In the genomic region with DNA sequence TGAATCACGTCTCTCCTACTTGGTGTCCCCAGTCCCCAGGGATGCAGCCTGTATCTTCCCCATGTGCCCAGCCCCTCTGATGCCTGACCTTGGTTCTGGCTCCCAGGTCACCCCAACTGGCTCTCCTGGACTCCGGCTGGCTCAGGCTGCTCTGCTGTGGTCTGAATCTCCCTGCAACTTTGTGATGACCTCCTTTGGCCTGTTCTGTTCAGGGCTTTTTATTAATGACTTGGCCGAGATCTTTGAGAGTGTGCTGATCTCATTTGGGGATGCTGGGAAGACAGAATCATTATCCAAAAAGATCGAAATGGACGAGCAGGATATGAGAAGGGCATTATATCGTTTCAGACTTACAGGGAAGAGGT, we compare ENCODE assay signal across 16 cellular contexts.
DNase-seq lines count a peak whose midpoint lies in the region; ATAC-seq and TF ChIP-seq lines count a peak whose summit lies in the region.
"Had no signal": no experiment of that assay in that cellular context is flagged by ENCODE, and none has a peak within 500 bp of the region (broad histone marks: within the 10 kb centered on the region; RNA-seq: fewer than 3 reads in every experiment).

No MANE protein-coding gene starts in this region.

- H3K27me3 Mint-ChIP-seq in CD4-positive, CD25-positive, alpha-beta regulatory T cell: no peaks in the 10 kb centered on the region
- H3K27me3 Mint-ChIP-seq in T-helper 17 cell: no peaks in the 10 kb centered on the region
- H3K27me3 Mint-ChIP-seq: naive thymus-derived CD8-positive, alpha-beta T cell had no signal

- H3F3A ChIP-seq in PC-9 (ENCODE audit: insufficient read depth, low read depth): no peaks in the 10 kb centered on the region

- peaks cover 68% of the 10 kb centered on the region for H3K36me3 Mint-ChIP-seq in CD4-positive, CD25-positive, alpha-beta regulatory T cell
- H3K36me3 Mint-ChIP-seq in T-helper 17 cell (ENCODE audit: low read depth): peaks cover 20% of the 10 kb centered on the region

- CTCF ChIA-PET in PC-9 (lab: Charles Lee): no interaction called here

- no peak for TF ChIP-seq EP300 in sigmoid colon (IDR thresholded peaks at IDR 0.05)

- H3K4me3 Mint-ChIP-seq in CD4-positive, CD25-positive, alpha-beta regulatory T cell: peak overlapping the region in 1 of 4 donors; percentile 8
- no peak overlapping the region for H3K4me3 Mint-ChIP-seq in T-helper 17 cell
- H3K4me3 Mint-ChIP-seq: naive thymus-derived CD8-positive, alpha-beta T cell had no signal

- no peak overlapping the region for H2AFZ ChIP-seq in PC-9

- TF ChIP-seq CTCF in adrenal gland (IDR thresholded peaks at IDR 0.05) (no peak), heart right ventricle (IDR thresholded peaks at IDR 0.05) (no peak), sigmoid colon (IDR thresholded peaks at IDR 0.05) (no peak), PC-9 (conservative IDR thresholded peaks at IDR 0.05) (no peak)

- H3K27me3 ChIP-seq in CD4-positive, CD25-positive, alpha-beta regulatory T cell (ENCODE audit: control insufficient read depth, insufficient read depth, low read length): no peaks in the 10 kb centered on the region
- H3K27me3 ChIP-seq in adrenal gland (no peaks in the 10 kb centered on the region), heart right ventricle (no peaks in the 10 kb centered on the region), sigmoid colon (no peaks in the 10 kb centered on the region), PC-9 (ENCODE audit: insufficient read depth, low read depth) (no peaks in the 10 kb centered on the region)

- no peak overlapping the region for H3K4me3 ChIP-seq in CD4-positive, CD25-positive, alpha-beta regulatory T cell (ENCODE audit: low read depth, low read length)
- H3K4me3 ChIP-seq in adrenal gland (no peak overlapping the region), heart right ventricle (no peak overlapping the region), sigmoid colon (no peak overlapping the region), PC-9 (no peak overlapping the region)

- peaks cover 0 to 34% (median 24%) of the 10 kb centered on the region in 4 donors for H3K4me1 Mint-ChIP-seq in CD4-positive, CD25-positive, alpha-beta regulatory T cell
- H3K4me1 Mint-ChIP-seq in T-helper 17 cell: peaks cover 21% of the 10 kb centered on the region

- POLR2A ChIA-PET in PC-9 (lab: Charles Lee; ENCODE audit: unreplicated experiment): no interaction called here

- intact Hi-C loops in adrenal gland (cut with DNase I): loop anchor here in 1 of 2 donors (10.0 kb wide), 1 partner anchor 62 kb away; no protein-coding TSS in a partner anchor
- intact Hi-C loops in heart right ventricle (cut with DNase I): loop anchor here in 5 of 10 donors (5.0 to 10.0 kb wide), 4 partner anchors 62 to 242 kb away; partner anchors contain the start of gene MRPL18 (in 1 of the 5)
- intact Hi-C loops in sigmoid colon (cut with DNase I): no loop called here
- intact Hi-C loops in PC-9 (cut with micrococcal nuclease; ENCODE audit: unreplicated experiment): loop anchor here (5.0 kb wide), 1 partner anchor 64 kb away; no protein-coding TSS in a partner anchor

- no peak overlapping the region for H3K4me2 ChIP-seq in PC-9
- H3K4me2 ChIP-seq: KMS-11 had no signal

- no peaks in the 10 kb centered on the region for H3K9me2 ChIP-seq in PC-9 (ENCODE audit: insufficient read depth)

- H3K9me3 ChIP-seq in CD4-positive, CD25-positive, alpha-beta regulatory T cell (ENCODE audit: control insufficient read depth in 2 of 2, low read length in 2 of 2): no peaks in the 10 kb centered on the region
- H3K9me3 ChIP-seq in adrenal gland (replicated peaks in 1 of 3) (no peaks in the 10 kb centered on the region), heart right ventricle (no peaks in the 10 kb centered on the region), sigmoid colon (no peaks in the 10 kb centered on the region), PC-9 (ENCODE audit: insufficient read depth, low read depth) (no peaks in the 10 kb centered on the region), T-helper 17 cell (ENCODE audit: control insufficient read depth, low read length, poor library complexity, severe bottlenecking) (no peaks in the 10 kb centered on the region)

- DNase-seq in CD4-positive, CD25-positive, alpha-beta regulatory T cell: no peak
- DNase-seq in adrenal gland: no peak
- DNase-seq in heart right ventricle: peak in 1 of 2 donors; percentile 27
- DNase-seq in sigmoid colon: no peak
- no peak for DNase-seq in PC-9
- DNase-seq in T-helper 17 cell: no peak
- DNase-seq in activated effector memory CD4-positive, alpha-beta T cell treated with anti-CD3 and anti-CD28 coated beads, Interleukin-2, amount 50 U/mL, for 16 hours: no peak
- DNase-seq: head of caudate nucleus; left cardiac atrium; naive thymus-derived CD8-positive, alpha-beta T cell; NCI-H1436; NCI-H446 treated with DMSO at 0.1 percent for 48 hours; SW 1271 had no signal

- H3K27ac ChIP-seq in CD4-positive, CD25-positive, alpha-beta regulatory T cell (ENCODE audit: insufficient read depth, low read length, poor library complexity, severe bottlenecking): no peak overlapping the region
- H3K27ac ChIP-seq in adrenal gland (peak overlapping the region in 3 of 5 donors; percentile 54 to 65 (median 58)), heart right ventricle (peak overlapping the region in 8 of 10 donors; percentile 45 to 63 (median 50)), sigmoid colon (peak overlapping the region in 3 of 4 donors; percentile 22 to 51 (median 50)), PC-9 (no peak overlapping the region)
- H3K27ac ChIP-seq: KMS-11 had no signal

- peak overlapping the region in 2 of 3 donors; percentile 59 to 93 for H3K27ac Mint-ChIP-seq in CD4-positive, CD25-positive, alpha-beta regulatory T cell
- H3K27ac Mint-ChIP-seq in T-helper 17 cell: no peak overlapping the region

- no peaks in the 10 kb centered on the region for H4K20me1 ChIP-seq in PC-9 (ENCODE audit: insufficient read depth)

- no peak for ATAC-seq in CD4-positive, CD25-positive, alpha-beta regulatory T cell (ENCODE audit: low read depth in 2 of 2)
- peak in 5 of 8 donors; percentile 22 to 50 (median 25) for ATAC-seq in heart right ventricle
- no peak for ATAC-seq in T-helper 17 cell
- ATAC-seq in HG03039 (IDR thresholded peaks at IDR 0.05; ENCODE audit: unreplicated experiment): no peak
- ATAC-seq: activated CD4-positive, CD25-positive, alpha-beta regulatory T cell treated with anti-CD3 and anti-CD28 coated beads, Interleukin-2, amount 50 U/mL, for 24 hours; naive thymus-derived CD8-positive, alpha-beta T cell had no signal

- peaks cover 72% of the 10 kb centered on the region for H3K36me3 ChIP-seq in CD4-positive, CD25-positive, alpha-beta regulatory T cell (ENCODE audit: control insufficient read depth, insufficient read depth, low read length)
- H3K36me3 ChIP-seq in adrenal gland (replicated peaks in 1 of 2): peaks cover 0 to 46% of the 10 kb centered on the region in 2 donors
- H3K36me3 ChIP-seq in heart right ventricle: peaks cover 0 to 91% (median 26%) of the 10 kb centered on the region in 9 donors
- H3K36me3 ChIP-seq in sigmoid colon: peaks cover 0 to 77% (median 28%) of the 10 kb centered on the region in 4 donors
- 0 out of 2 replicates have a peak, but pooled peaks cover 4% of the 10 kb centered on the region for H3K36me3 ChIP-seq in PC-9 (ENCODE audit: low read depth)

- TF ChIP-seq POLR2A in adrenal gland (IDR thresholded peaks at IDR 0.05) (no peak), sigmoid colon (IDR thresholded peaks at IDR 0.05) (no peak)

- WGBS in adrenal gland, 4 donors: 82 to 85% (median 82%) methylated on average over 6 of the region's 6 CpGs
- WGBS in heart right ventricle, 2 donors: 65 to 77% methylated on average over 6 of the region's 6 CpGs
- 93 to 96% methylated on average over 6 of the region's 6 CpGs for WGBS in sigmoid colon, 2 donors

- H3K79me2 ChIP-seq in PC-9 (ENCODE audit: low read depth): no peaks in the 10 kb centered on the region

- H3K4me1 ChIP-seq in CD4-positive, CD25-positive, alpha-beta regulatory T cell (ENCODE audit: control insufficient read depth, insufficient read depth, low read length, poor library complexity, severe bottlenecking): peaks cover 7% of the 10 kb centered on the region
- H3K4me1 ChIP-seq in adrenal gland (replicated peaks in 1 of 2) (peaks cover 0 to 8% of the 10 kb centered on the region in 2 donors), heart right ventricle (peaks cover 0 to 47% (median 7%) of the 10 kb centered on the region in 9 donors), sigmoid colon (peaks cover 0 to 2% (median under 1%) of the 10 kb centered on the region in 4 donors), PC-9 (replicated peaks; ENCODE audit: insufficient read depth) (no peaks in the 10 kb centered on the region)

- BruUV-seq in PC-9 (replicated peaks; lab: Mats Ljungman, UMichigan): no TSS peak

- H3K9me3 Mint-ChIP-seq in CD4-positive, CD25-positive, alpha-beta regulatory T cell: no peaks in the 10 kb centered on the region
- H3K9me3 Mint-ChIP-seq: naive thymus-derived CD8-positive, alpha-beta T cell had no signal

Comparison
In these comparisons a context has a peak if more than half of its experiments do, and no peak if none do; other contexts are left out.
1. ATAC-seq: peak in heart right ventricle (5 of 8); none in CD4-positive, CD25-positive, alpha-beta regulatory T cell (0 of 2), T-helper 17 cell (single experiment) and HG03039 (single experiment).
2. H3K27ac ChIP-seq: peak in adrenal gland (3 of 5), heart right ventricle (8 of 10) and sigmoid colon (3 of 4); none in CD4-positive, CD25-positive, alpha-beta regulatory T cell (single experiment) and PC-9 (single experiment).